In genomic region chr15:81293728-81294500, GRCh38 we compare ENCODE assay signal across 8 cellular contexts. TPM values are rescaled to one million over a fixed set of nuclear protein-coding genes. Genes with fewer than 3 reads are reported as not detected.
DNase-seq lines count a peak whose midpoint lies in the region; ATAC-seq and TF ChIP-seq lines count a peak whose summit lies in the region.

No MANE protein-coding gene starts in this region.

- H3K36me3 Mint-ChIP-seq in natural killer cell: no peaks in the 10 kb centered on the region

- no peak for TF ChIP-seq CTCF in GM13977 (IDR thresholded peaks at IDR 0.05; ENCODE audit: extremely low read depth, insufficient read depth, missing control alignments)
- no peak for TF ChIP-seq CTCF in natural killer cell (IDR thresholded peaks at IDR 0.05)

- peak; percentile 69 to 83 (median 75) for ATAC-seq in natural killer cell

- no peaks in the 10 kb centered on the region for H3K9me3 Mint-ChIP-seq in natural killer cell

- H3K4me1 Mint-ChIP-seq in natural killer cell: peaks cover 73 to 83% of the 10 kb centered on the region in 2 donors

- in situ Hi-C loops in GM13977 (cut with MboI; ENCODE audit: low pct_unique_long_range_greater_than_20kb, low sequenced_read_pairs, unreplicated experiment): loop anchor here (25.0 kb wide), 2 partner anchors 307 to 643 kb away; partner anchors contain the start of gene MESD

- intact Hi-C loops in natural killer cell (cut with micrococcal nuclease): no loop called here

- no peaks in the 10 kb centered on the region for H3K27me3 Mint-ChIP-seq in natural killer cell (ENCODE audit: low read depth in 2 of 2)

- H3K4me3 ChIP-seq in H7 (ENCODE audit: insufficient read depth, low read depth, low read length): no peak overlapping the region

- H3K36me3 ChIP-seq in H7 (replicated peaks; ENCODE audit: control insufficient read depth, insufficient read depth, low read length): no peaks in the 10 kb centered on the region

- no peaks in the 10 kb centered on the region for H3K27me3 ChIP-seq in H7 (ENCODE audit: control insufficient read depth, insufficient read depth, low read length)

- H3K4me3 Mint-ChIP-seq in natural killer cell: peak overlapping the region; percentile 99

- peak overlapping the region; percentile 97 to 98 for H3K27ac Mint-ChIP-seq in natural killer cell

- DNase-seq in GM13977 (ENCODE audit: low spot score) (peak; percentile 58), H7 (peak; percentile 57), NK-92 (lab: John Stamatoyannopoulos, UW; ENCODE audit: unreplicated experiment) (peak; percentile 25), natural killer cell (peak; percentile 48), NCI-H2196 treated with DMSO at 0.1 percent for 48 hours (lab: John Stamatoyannopoulos, UW; ENCODE audit: unreplicated experiment) (no peak), COR-L47 (lab: John Stamatoyannopoulos, UW) (no peak), HuH-7 (ENCODE audit: low spot score) (no peak)
- DNase-seq in activated T-cell treated with anti-CD3 and anti-CD28 coated beads, Interleukin-2, amount 50 U/mL, for 48 hours: peak; percentile 81 to 83

RNA-seq across cellular contexts. Expression of gene STARD5, which starts 30.0 kb away (rescaled TPM):
- total RNA-seq in H7 (2014; rRNA removed; shearing (Covaris generic)): 3.4 TPM in 2 replicates
- total RNA-seq in natural killer cell: 1 to 10 TPM; 4.7 to 6.6 (median 6.3) TPM

Comparison
In these comparisons a context has a peak if more than half of its experiments do, and no peak if none do; other contexts are left out.
1. DNase-seq: peak in GM13977 (single experiment), H7 (single experiment), NK-92 (single experiment), activated T-cell treated with anti-CD3 and anti-CD28 coated beads, Interleukin-2, amount 50 U/mL, for 48 hours (2 of 2) and natural killer cell (single experiment); none in NCI-H2196 treated with DMSO at 0.1 percent for 48 hours (single experiment), COR-L47 (single experiment) and HuH-7 (single experiment).